ENCODE assay signal across 1 cellular context in genomic region chr17:34198519-34198918, GRCh38.
TF ChIP-seq lines count a peak whose summit lies in the region.

No MANE protein-coding gene starts in this region.

TF ChIP-seq in K562, 482 proteins besides CTCF, POLR2A, EP300 and RAD21:
- TF ChIP-seq ZNF512 (tag; IDR thresholded peaks at IDR 0.05) (peak; percentile 94), NBN (IDR thresholded peaks at IDR 0.05; ENCODE audit: low read depth) (no peak), CHD4 (IDR thresholded peaks at IDR 0.05; ENCODE audit: insufficient read depth, insufficient replicate concordance, low read depth, low read length, poor library complexity, severe bottlenecking) (no peak), TARDBP (IDR thresholded peaks at IDR 0.05) (no peak)
